ENCODE assay signal across 18 cellular contexts in the genomic region with DNA sequence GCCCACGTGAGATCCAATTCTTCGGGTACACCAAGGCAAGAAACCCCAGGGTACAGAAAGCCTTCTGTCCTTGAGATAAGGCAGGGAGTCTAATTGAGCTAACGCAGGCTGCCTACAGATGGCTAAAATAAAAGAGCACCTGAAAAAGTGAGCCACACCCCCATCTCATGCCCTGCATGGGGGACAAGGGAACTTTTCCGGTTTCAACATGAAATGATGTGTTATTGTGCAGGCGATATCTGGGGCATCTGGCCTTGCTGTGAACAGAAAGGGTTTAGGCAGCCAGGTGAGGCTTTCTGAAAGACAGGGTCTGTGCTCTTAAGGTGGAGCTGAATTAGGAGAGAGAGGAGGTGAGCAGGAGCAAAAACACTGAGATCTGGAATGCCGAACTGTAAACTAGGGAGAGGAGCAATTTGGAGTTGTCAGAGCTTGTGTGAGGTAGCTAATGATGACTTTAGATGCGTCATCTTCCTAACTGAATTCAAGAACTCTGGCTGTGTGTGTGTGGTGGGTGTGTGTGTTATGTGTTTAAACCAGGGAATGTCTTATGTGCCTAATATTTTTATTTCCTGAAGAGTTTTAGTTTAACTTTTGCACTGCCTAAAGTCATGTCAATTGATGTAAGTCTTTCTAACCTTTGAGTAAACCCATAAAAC. TPM values are rescaled to one million over a fixed set of nuclear protein-coding genes. Genes with fewer than 3 reads are reported as not detected.
A peak's percentile ranks its signal among the peaks of the same experiment; 100 is the strongest.
DNase-seq lines count a peak whose midpoint lies in the region; ATAC-seq and TF ChIP-seq lines count a peak whose summit lies in the region.
"Had no signal": no experiment of that assay in that cellular context is flagged by ENCODE, and none has a peak within 500 bp of the region (broad histone marks: within the 10 kb centered on the region; RNA-seq: fewer than 3 reads in every experiment).

No MANE protein-coding gene starts in this region.

- H3K4me1 ChIP-seq in mesenchymal stem cell (ENCODE audit: control insufficient read depth, insufficient read depth, low read depth, low read length) (peaks cover 1% of the 10 kb centered on the region), Caco-2 (no peaks in the 10 kb centered on the region; the same call in 1 of the 2 replicates)
- H3K4me1 ChIP-seq: parathyroid adenoma had no signal

- H3K79me1 ChIP-seq in mesenchymal stem cell (replicated peaks; ENCODE audit: low read length, poor library complexity, severe bottlenecking): no peaks in the 10 kb centered on the region

- TF ChIP-seq CTCF in Caco-2 (IDR thresholded peaks at IDR 0.05; ENCODE audit: insufficient read depth in 1 of 2, low read depth in 1 of 2, low read length in 1 of 2, severe bottlenecking in 1 of 2, unreplicated experiment in 1 of 2): no peak

- no peak for DNase-seq in activated CD4-positive, alpha-beta T cell treated with anti-CD3 and anti-CD28 coated beads, Interleukin-2, amount 10 ng/mL, durations not matched to agents 24 days and 14 days
- DNase-seq in activated CD4-positive, alpha-beta T cell treated with anti-CD3 and anti-CD28 coated beads for 1 hour: no peak
- DNase-seq in ELR (ENCODE audit: low read depth): peak; percentile 15
- DNase-seq in activated naive CD8-positive, alpha-beta T cell treated with anti-CD3 and anti-CD28 coated beads, Interleukin-2, amount 10 ng/mL, durations not matched to agents 7 days and 5 days: no peak
- DNase-seq in mesenchymal stem cell: no peak
- no peak for DNase-seq in NCI-H524 (lab: John Stamatoyannopoulos, UW)
- no peak for DNase-seq in stimulated activated naive B cell treated with anti-CD40 and anti-IgM and Interleukin-4, amounts not matched to agents 10 μg/mL and 1 μg/mL and 100 μg/mL, for 72 hours
- DNase-seq in Caco-2: no peak
- DNase-seq: activated CD8-positive, alpha-beta memory T cell treated with anti-CD3 and anti-CD28 coated beads, Interleukin-2, amount 10 ng/mL, durations not matched to agents 7 days and 5 days; NCI-H1105; NCI-H2171; small intestine had no signal

- no TSS peak for BruUV-seq in Caco-2 (replicated peaks; lab: Mats Ljungman, UMichigan)

- peaks cover 32% of the 10 kb centered on the region for H3K4me1 Mint-ChIP-seq in activated CD4-positive, alpha-beta T cell treated with anti-CD3 and anti-CD28 coated beads, Interleukin-2, amount 10 ng/mL, durations not matched to agents 24 days and 14 days
- H3K4me1 Mint-ChIP-seq in activated naive CD8-positive, alpha-beta T cell treated with anti-CD3 and anti-CD28 coated beads, Interleukin-2, amount 10 ng/mL, durations not matched to agents 7 days and 5 days: peaks cover 33% of the 10 kb centered on the region
- H3K4me1 Mint-ChIP-seq in stimulated activated naive B cell treated with anti-CD40 and anti-IgM and Interleukin-4, amounts not matched to agents 10 μg/mL and 1 μg/mL and 100 μg/mL, for 72 hours: no peaks in the 10 kb centered on the region
- peaks cover 20% of the 10 kb centered on the region for H3K4me1 Mint-ChIP-seq in Caco-2 (ENCODE audit: low read depth, unreplicated experiment)
- H3K4me1 Mint-ChIP-seq: stimulated activated memory B cell treated with anti-CD40 and anti-IgM and Interleukin-4, amounts not matched to agents 10 μg/mL and 1 μg/mL and 100 μg/mL, for 72 hours had no signal

- H3K36me3 ChIP-seq in mesenchymal stem cell (ENCODE audit: control insufficient read depth in 1 of 2, insufficient read depth in 2 of 2, low read depth in 1 of 2, low read length in 2 of 2) (no peaks in the 10 kb centered on the region), Caco-2 (ENCODE audit: control insufficient read depth, insufficient read depth, low read length) (no peaks in the 10 kb centered on the region; the same call in 1 of the 2 replicates)
- H3K36me3 ChIP-seq: left lung had no signal

- H2AK5ac ChIP-seq in mesenchymal stem cell (ENCODE audit: low read length, severe bottlenecking): peak overlapping the region; percentile 13

- no peaks in the 10 kb centered on the region for H3K9me3 Mint-ChIP-seq in activated CD4-positive, alpha-beta T cell treated with anti-CD3 and anti-CD28 coated beads, Interleukin-2, amount 10 ng/mL, durations not matched to agents 24 days and 14 days
- H3K9me3 Mint-ChIP-seq in activated naive CD8-positive, alpha-beta T cell treated with anti-CD3 and anti-CD28 coated beads, Interleukin-2, amount 10 ng/mL, durations not matched to agents 7 days and 5 days: no peaks in the 10 kb centered on the region
- no peaks in the 10 kb centered on the region for H3K9me3 Mint-ChIP-seq in stimulated activated naive B cell treated with anti-CD40 and anti-IgM and Interleukin-4, amounts not matched to agents 10 μg/mL and 1 μg/mL and 100 μg/mL, for 72 hours
- no peaks in the 10 kb centered on the region for H3K9me3 Mint-ChIP-seq in Caco-2 (ENCODE audit: unreplicated experiment)
- H3K9me3 Mint-ChIP-seq: stimulated activated memory B cell treated with anti-CD40 and anti-IgM and Interleukin-4, amounts not matched to agents 10 μg/mL and 1 μg/mL and 100 μg/mL, for 72 hours had no signal

- no peak for ATAC-seq in activated naive CD8-positive, alpha-beta T cell treated with anti-CD3 and anti-CD28 coated beads, Interleukin-2, amount 10 ng/mL, durations not matched to agents 7 days and 5 days (ENCODE audit: low read depth)
- no peak for ATAC-seq in stimulated activated naive B cell treated with anti-CD40 and anti-IgM and Interleukin-4, amounts not matched to agents 10 μg/mL and 1 μg/mL and 100 μg/mL, for 72 hours (replicated peaks)
- ATAC-seq: A549; activated CD8-positive, alpha-beta memory T cell treated with anti-CD3 and anti-CD28 coated beads, Interleukin-2, amount 10 ng/mL, durations not matched to agents 7 days and 5 days; stimulated activated memory B cell treated with anti-CD40 and anti-IgM and Interleukin-4, amounts not matched to agents 10 μg/mL and 1 μg/mL and 100 μg/mL, for 72 hours had no signal

- H2BK12ac ChIP-seq in mesenchymal stem cell (ENCODE audit: low read length in 2 of 2): no peak overlapping the region

- no peak overlapping the region for H4K91ac ChIP-seq in mesenchymal stem cell (ENCODE audit: low read length)

- H3K9ac ChIP-seq in mesenchymal stem cell (ENCODE audit: low read length): no peak overlapping the region
- H3K9ac ChIP-seq: parathyroid adenoma had no signal

- intact Hi-C loops in activated CD4-positive, alpha-beta T cell treated with anti-CD3 and anti-CD28 coated beads, Interleukin-2, amount 10 ng/mL, durations not matched to agents 24 days and 14 days (cut with micrococcal nuclease): loop anchor here (2.0 to 5.0 kb wide), 3 partner anchors 63 to 365 kb away; partner anchors contain the start of genes GOLT1B and RECQL
- intact Hi-C loops in Caco-2 (cut with micrococcal nuclease; ENCODE audit: unreplicated experiment): no loop called here

- H2BK120ac ChIP-seq in mesenchymal stem cell (ENCODE audit: low read depth, low read length): no peak overlapping the region

- H3K23ac ChIP-seq in mesenchymal stem cell (ENCODE audit: low read length in 2 of 2): no peak overlapping the region

- H3K36me3 Mint-ChIP-seq in activated CD4-positive, alpha-beta T cell treated with anti-CD3 and anti-CD28 coated beads, Interleukin-2, amount 10 ng/mL, durations not matched to agents 24 days and 14 days (ENCODE audit: low read depth): no peaks in the 10 kb centered on the region
- H3K36me3 Mint-ChIP-seq in activated naive CD8-positive, alpha-beta T cell treated with anti-CD3 and anti-CD28 coated beads, Interleukin-2, amount 10 ng/mL, durations not matched to agents 7 days and 5 days: no peaks in the 10 kb centered on the region
- no peaks in the 10 kb centered on the region for H3K36me3 Mint-ChIP-seq in stimulated activated naive B cell treated with anti-CD40 and anti-IgM and Interleukin-4, amounts not matched to agents 10 μg/mL and 1 μg/mL and 100 μg/mL, for 72 hours
- no peaks in the 10 kb centered on the region for H3K36me3 Mint-ChIP-seq in Caco-2 (ENCODE audit: insufficient read depth, unreplicated experiment)
- H3K36me3 Mint-ChIP-seq: activated CD8-positive, alpha-beta memory T cell treated with anti-CD3 and anti-CD28 coated beads, Interleukin-2, amount 10 ng/mL, durations not matched to agents 7 days and 5 days; CD14-positive monocyte; IgD-negative memory B cell; stimulated activated memory B cell treated with anti-CD40 and anti-IgM and Interleukin-4, amounts not matched to agents 10 μg/mL and 1 μg/mL and 100 μg/mL, for 72 hours had no signal

- H3K9me3 ChIP-seq in mesenchymal stem cell (ENCODE audit: control insufficient read depth, low read length) (no peaks in the 10 kb centered on the region), Caco-2 (no peaks in the 10 kb centered on the region)
- H3K9me3 ChIP-seq: A549, left lung had no signal

- no peak overlapping the region for H3K14ac ChIP-seq in mesenchymal stem cell (ENCODE audit: low read length in 2 of 2)

- no peak overlapping the region for H2BK5ac ChIP-seq in mesenchymal stem cell (ENCODE audit: low read depth, low read length, poor library complexity, severe bottlenecking)

- no peak overlapping the region for H3K4me2 ChIP-seq in mesenchymal stem cell (ENCODE audit: low read length, poor library complexity, severe bottlenecking)
- H3K4me2 ChIP-seq: A549 had no signal

- no peak overlapping the region for H3K18ac ChIP-seq in mesenchymal stem cell (ENCODE audit: low read depth in 1 of 2, low read length in 2 of 2)

- H3K27ac Mint-ChIP-seq in activated CD4-positive, alpha-beta T cell treated with anti-CD3 and anti-CD28 coated beads, Interleukin-2, amount 10 ng/mL, durations not matched to agents 24 days and 14 days: peak overlapping the region; percentile 57
- peak overlapping the region; percentile 70 for H3K27ac Mint-ChIP-seq in activated naive CD8-positive, alpha-beta T cell treated with anti-CD3 and anti-CD28 coated beads, Interleukin-2, amount 10 ng/mL, durations not matched to agents 7 days and 5 days
- no peak overlapping the region for H3K27ac Mint-ChIP-seq in stimulated activated naive B cell treated with anti-CD40 and anti-IgM and Interleukin-4, amounts not matched to agents 10 μg/mL and 1 μg/mL and 100 μg/mL, for 72 hours
- H3K27ac Mint-ChIP-seq in Caco-2 (ENCODE audit: unreplicated experiment): no peak overlapping the region
- H3K27ac Mint-ChIP-seq: activated CD8-positive, alpha-beta memory T cell treated with anti-CD3 and anti-CD28 coated beads, Interleukin-2, amount 10 ng/mL, durations not matched to agents 7 days and 5 days; IgD-negative memory B cell; stimulated activated memory B cell treated with anti-CD40 and anti-IgM and Interleukin-4, amounts not matched to agents 10 μg/mL and 1 μg/mL and 100 μg/mL, for 72 hours had no signal

- POLR2A ChIA-PET in activated naive CD8-positive, alpha-beta T cell treated with anti-CD3 and anti-CD28 coated beads, Interleukin-2, amount 10 ng/mL, durations not matched to agents 7 days and 5 days (lab: Charles Lee): interaction anchor here (2.4 kb wide), 1 partner anchor 20 kb away, joined by 17 read pairs; the partner anchor contains the start of gene LDHB
- POLR2A ChIA-PET in Caco-2 (lab: Charles Lee): no interaction called here

- CTCF ChIA-PET in Caco-2 (lab: Charles Lee): interaction anchor here (0.6 to 1.1 kb wide), 2 partner anchors 35 to 357 kb away, joined by 3 to 6 read pairs; no protein-coding TSS in a partner anchor

- no peak overlapping the region for H3K4ac ChIP-seq in mesenchymal stem cell (ENCODE audit: low read depth in 1 of 2, low read length in 2 of 2)

- H2AFZ ChIP-seq in mesenchymal stem cell (ENCODE audit: low read depth, low read length): no peak overlapping the region
- H2AFZ ChIP-seq: parathyroid adenoma had no signal

- H4K8ac ChIP-seq in mesenchymal stem cell (ENCODE audit: low read length): no peak overlapping the region

- H3K27me3 ChIP-seq in mesenchymal stem cell (ENCODE audit: control insufficient read depth in 1 of 2, insufficient read depth in 1 of 2, low read length in 2 of 2) (peaks cover 0 to 4% of the 10 kb centered on the region in 2 experiments), Caco-2 (replicated peaks; ENCODE audit: control insufficient read depth, insufficient read depth, low read length) (no peaks in the 10 kb centered on the region)
- H3K27me3 ChIP-seq: left lung had no signal

- no peak overlapping the region for H3K4me3 Mint-ChIP-seq in activated CD4-positive, alpha-beta T cell treated with anti-CD3 and anti-CD28 coated beads, Interleukin-2, amount 10 ng/mL, durations not matched to agents 24 days and 14 days
- no peak overlapping the region for H3K4me3 Mint-ChIP-seq in activated naive CD8-positive, alpha-beta T cell treated with anti-CD3 and anti-CD28 coated beads, Interleukin-2, amount 10 ng/mL, durations not matched to agents 7 days and 5 days
- no peak overlapping the region for H3K4me3 Mint-ChIP-seq in stimulated activated naive B cell treated with anti-CD40 and anti-IgM and Interleukin-4, amounts not matched to agents 10 μg/mL and 1 μg/mL and 100 μg/mL, for 72 hours
- no peak overlapping the region for H3K4me3 Mint-ChIP-seq in Caco-2 (ENCODE audit: unreplicated experiment)
- H3K4me3 Mint-ChIP-seq: activated CD8-positive, alpha-beta memory T cell treated with anti-CD3 and anti-CD28 coated beads, Interleukin-2, amount 10 ng/mL, durations not matched to agents 7 days and 5 days; CD14-positive monocyte; stimulated activated memory B cell treated with anti-CD40 and anti-IgM and Interleukin-4, amounts not matched to agents 10 μg/mL and 1 μg/mL and 100 μg/mL, for 72 hours had no signal

- H3K4me3 ChIP-seq in mesenchymal stem cell (ENCODE audit: insufficient read depth in 1 of 2, low read depth in 1 of 2, low read length in 2 of 2) (no peak overlapping the region), Caco-2 (ENCODE audit: low read depth, low read length) (no peak overlapping the region)
- H3K4me3 ChIP-seq: A549, left lung had no signal

- H3K27me3 Mint-ChIP-seq in activated CD4-positive, alpha-beta T cell treated with anti-CD3 and anti-CD28 coated beads, Interleukin-2, amount 10 ng/mL, durations not matched to agents 24 days and 14 days: no peaks in the 10 kb centered on the region
- no peaks in the 10 kb centered on the region for H3K27me3 Mint-ChIP-seq in activated naive CD8-positive, alpha-beta T cell treated with anti-CD3 and anti-CD28 coated beads, Interleukin-2, amount 10 ng/mL, durations not matched to agents 7 days and 5 days
- peaks cover 4 to 12% of the 10 kb centered on the region in 2 donors for H3K27me3 Mint-ChIP-seq in stimulated activated naive B cell treated with anti-CD40 and anti-IgM and Interleukin-4, amounts not matched to agents 10 μg/mL and 1 μg/mL and 100 μg/mL, for 72 hours
- no peaks in the 10 kb centered on the region for H3K27me3 Mint-ChIP-seq in Caco-2 (ENCODE audit: insufficient read depth, unreplicated experiment)
- H3K27me3 Mint-ChIP-seq: activated CD8-positive, alpha-beta memory T cell treated with anti-CD3 and anti-CD28 coated beads, Interleukin-2, amount 10 ng/mL, durations not matched to agents 7 days and 5 days; stimulated activated memory B cell treated with anti-CD40 and anti-IgM and Interleukin-4, amounts not matched to agents 10 μg/mL and 1 μg/mL and 100 μg/mL, for 72 hours had no signal

- no peak overlapping the region for H2BK15ac ChIP-seq in mesenchymal stem cell (ENCODE audit: low read depth, poor library complexity, severe bottlenecking)

- WGBS in mesenchymal stem cell: 93% methylated on average over 7 of the region's 7 CpGs

- no peak overlapping the region for H3K27ac ChIP-seq in mesenchymal stem cell (ENCODE audit: low read length, poor library complexity, severe bottlenecking)
- H3K27ac ChIP-seq: left lung, parathyroid adenoma had no signal

RNA-seq across cellular contexts. Expression of gene LDHB, which starts 20.1 kb away (rescaled TPM):
- total RNA-seq in activated CD4-positive, alpha-beta T cell treated with anti-CD3 and anti-CD28 coated beads, Interleukin-2, amount 10 ng/mL, durations not matched to agents 24 days and 14 days: 1,574 and 1,607 TPM in 2 replicates
- total RNA-seq in activated naive CD8-positive, alpha-beta T cell treated with anti-CD3 and anti-CD28 coated beads, Interleukin-2, amount 10 ng/mL, durations not matched to agents 7 days and 5 days: 100 to 1,000 TPM; 911 to 954 TPM
- polyA plus RNA-seq in mesenchymal stem cell (2013, experiment 1 of 2): 433 TPM
- 458 TPM for polyA plus RNA-seq in mesenchymal stem cell (2013, experiment 2 of 2)
- total RNA-seq in Caco-2 (2022): 1,752 and 1,948 TPM in 2 replicates

Comparison
In these comparisons a context has a peak if more than half of its experiments do, and no peak if none do; other contexts are left out.
1. H3K27ac Mint-ChIP-seq: peak in activated CD4-positive, alpha-beta T cell treated with anti-CD3 and anti-CD28 coated beads, Interleukin-2, amount 10 ng/mL, durations not matched to agents 24 days and 14 days (single experiment) and activated naive CD8-positive, alpha-beta T cell treated with anti-CD3 and anti-CD28 coated beads, Interleukin-2, amount 10 ng/mL, durations not matched to agents 7 days and 5 days (single experiment); none in stimulated activated naive B cell treated with anti-CD40 and anti-IgM and Interleukin-4, amounts not matched to agents 10 μg/mL and 1 μg/mL and 100 μg/mL, for 72 hours (single experiment) and Caco-2 (single experiment).